ENCODE assay signal across 1 cellular context in genomic region chr20:51696304-51697118, GRCh38.
TF ChIP-seq lines count a peak whose summit lies in the region.

No MANE protein-coding gene starts in this region.

TF ChIP-seq in HEK293, 187 proteins besides CTCF, POLR2A, EP300 and RAD21 (continued from another document):
- TF ChIP-seq PATZ1 (tag by site-specific recombination; IDR thresholded peaks at IDR 0.05) (peak; percentile 47; the same call in 1 of the 2 replicates), ZNF10 (tag by site-specific recombination; IDR thresholded peaks at IDR 0.05) (no peak), ZNF248 (tag by site-specific recombination; IDR thresholded peaks at IDR 0.05) (no peak), KLF17 (tag by site-specific recombination; IDR thresholded peaks at IDR 0.05) (no peak), ZNF660 (tag by site-specific recombination; IDR thresholded peaks at IDR 0.05) (no peak), ZNF560 (tag by site-specific recombination; IDR thresholded peaks at IDR 0.05; ENCODE audit: borderline replicate concordance) (no peak), ZNF629 (tag by site-specific recombination; IDR thresholded peaks at IDR 0.05) (no peak), ZNF692 (tag by site-specific recombination; IDR thresholded peaks at IDR 0.05) (peak; percentile 35; the same call in 1 of the 2 replicates), PRDM6 (tag by site-specific recombination; IDR thresholded peaks at IDR 0.05) (peak; percentile 98), SETDB1 (IDR thresholded peaks at IDR 0.05; ENCODE audit: insufficient read length, low read length) (no peak), ZNF404 (tag by site-specific recombination; IDR thresholded peaks at IDR 0.05) (no peak), ZBTB11 (tag by site-specific recombination; conservative IDR thresholded peaks at IDR 0.05; ENCODE audit: low read depth) (no peak), HOXA7 (CRISPR knock-in tag; IDR thresholded peaks at IDR 0.05; ENCODE audit: borderline replicate concordance) (no peak), PRDM4 (tag by site-specific recombination; IDR thresholded peaks at IDR 0.05) (0 out of 2 replicates have a peak, but pooled peaks have one; percentile 9), GLI4 (tag by site-specific recombination; IDR thresholded peaks at IDR 0.05) (no peak)
TF ChIP-seq in HEK293: peak in this region for 12.
